18 cellular contexts compared by ENCODE assay signal in genomic region chr1:91122106-91122717, GRCh38.
"Had no signal": no experiment of that assay in that cellular context is flagged by ENCODE, and none has a peak within 500 bp of the region (broad histone marks: within the 10 kb centered on the region; RNA-seq: fewer than 3 reads in every experiment).

No MANE protein-coding gene starts in this region.

- H3K4me3 Mint-ChIP-seq: mesothelial cell of epicardium; naive B cell; natural killer cell treated with Interleukin-12 subunit alpha and Interleukin-12 subunit beta and Interleukin-15 and Interleukin-18, amount 100 ng/mL, for 72 hours; neural progenitor cell; stimulated activated effector memory CD8-positive, alpha-beta T cell treated with anti-CD3 and anti-CD28 coated beads, Interleukin-12 subunit alpha, Interleukin-12 subunit beta, amount 100 ng/mL, for 72 hours had no signal

- H3K4me3 ChIP-seq: dorsolateral prefrontal cortex, mucosa of descending colon, neural progenitor cell, prostate gland, right atrium auricular region, sigmoid colon, stomach, thyroid gland, upper lobe of left lung had no signal

- H3K36me3 Mint-ChIP-seq: mesothelial cell of epicardium; naive B cell; natural killer cell treated with Interleukin-12 subunit alpha and Interleukin-12 subunit beta and Interleukin-15 and Interleukin-18, amount 100 ng/mL, for 72 hours; neural progenitor cell had no signal

- H3K27ac Mint-ChIP-seq: mesothelial cell of epicardium; naive B cell; neural progenitor cell; stimulated activated effector memory CD8-positive, alpha-beta T cell treated with anti-CD3 and anti-CD28 coated beads, Interleukin-12 subunit alpha, Interleukin-12 subunit beta, amount 100 ng/mL, for 72 hours had no signal

- H3K4me2 ChIP-seq: neural progenitor cell had no signal

- H3K36me3 ChIP-seq: neural progenitor cell, prostate gland, right atrium auricular region, sigmoid colon, stomach, thyroid gland, upper lobe of left lung had no signal

- H3K27me3 ChIP-seq: dorsolateral prefrontal cortex, neural progenitor cell, right atrium auricular region, sigmoid colon, stomach, thyroid gland, upper lobe of left lung had no signal

- H3K4me1 ChIP-seq: prostate gland, right atrium auricular region had no signal

- ATAC-seq: natural killer cell treated with Interleukin-12 subunit alpha and Interleukin-12 subunit beta and Interleukin-15 and Interleukin-18, amount 100 ng/mL, for 72 hours; stimulated activated effector memory CD8-positive, alpha-beta T cell treated with anti-CD3 and anti-CD28 coated beads, Interleukin-12 subunit alpha, Interleukin-12 subunit beta, amount 100 ng/mL, for 72 hours had no signal

- DNase-seq: dorsolateral prefrontal cortex; effector CD4-positive, alpha-beta T cell; mesenchymal stem cell; naive B cell; sigmoid colon; stimulated activated CD4-positive, alpha-beta T cell treated with anti-CD3 and anti-CD28 coated beads, Interleukin-2, amount 100 ng/mL, for 24 hours; stimulated activated CD4-positive, alpha-beta T cell treated with anti-CD3 and anti-CD28 coated beads, Interleukin-4, amount 100 ng/mL, for 24 hours; stimulated activated naive CD4-positive, alpha-beta T cell treated with Interleukin-2 at 50 U/mL for 16 hours; stomach; thyroid gland; upper lobe of left lung had no signal

- H3K9ac ChIP-seq: neural progenitor cell had no signal

- H3K9me3 ChIP-seq: mucosa of descending colon, prostate gland, right atrium auricular region, sigmoid colon, stomach, thyroid gland, upper lobe of left lung had no signal

- H3K9me3 Mint-ChIP-seq: mesothelial cell of epicardium; naive B cell; natural killer cell treated with Interleukin-12 subunit alpha and Interleukin-12 subunit beta and Interleukin-15 and Interleukin-18, amount 100 ng/mL, for 72 hours; neural progenitor cell; stimulated activated effector memory CD8-positive, alpha-beta T cell treated with anti-CD3 and anti-CD28 coated beads, Interleukin-12 subunit alpha, Interleukin-12 subunit beta, amount 100 ng/mL, for 72 hours had no signal

- H3K27ac ChIP-seq: dorsolateral prefrontal cortex, neural progenitor cell, prostate gland, right atrium auricular region, sigmoid colon, stomach had no signal

- H3K4me1 Mint-ChIP-seq: mesothelial cell of epicardium, naive B cell had no signal
